ENCODE assay signal across 1 cellular context in the genomic region with DNA sequence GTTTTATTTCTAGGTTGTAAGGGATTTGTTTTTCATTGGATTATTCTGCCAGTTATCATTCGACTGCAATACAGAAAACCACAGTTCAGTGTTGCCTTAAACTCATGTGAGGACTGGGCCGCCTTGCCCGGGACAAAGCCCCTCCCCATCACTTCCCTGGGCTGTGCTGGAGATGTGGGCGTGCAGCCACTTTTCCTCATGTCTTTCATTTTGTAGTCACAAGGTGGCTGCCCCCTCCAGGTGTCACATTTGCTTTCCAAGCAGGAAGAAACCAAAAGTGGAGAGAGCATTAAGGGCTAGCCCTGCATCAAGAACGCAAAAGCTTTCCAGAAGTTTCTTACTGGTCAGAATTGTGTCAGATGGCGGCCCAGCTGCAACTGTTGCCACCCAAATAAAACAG.
TF ChIP-seq lines count a peak whose summit lies in the region.

No MANE protein-coding gene starts in this region.

TF ChIP-seq in K562, 482 proteins besides CTCF, POLR2A, EP300 and RAD21:
- TF ChIP-seq KDM4B (IDR thresholded peaks at IDR 0.05; ENCODE audit: borderline replicate concordance in 2 of 2, low read depth in 1 of 2) = no peak
